ENCODE assay signal across 8 cellular contexts in genomic region chr2:65056215-65056989, GRCh38. TPM values are rescaled to one million over a fixed set of nuclear protein-coding genes. Genes with fewer than 3 reads are reported as not detected.
DNase-seq lines count a peak whose midpoint lies in the region; ATAC-seq lines count a peak whose summit lies in the region.

CEP68 (plus strand) TSS chr2:65056416; CDS start chr2:65069445, 13,029 bp downstream.

- no peaks in the 10 kb centered on the region for H3K27me3 ChIP-seq in mononuclear cell (ENCODE audit: insufficient read depth, low read length)

- DNase-seq in DMS153 (lab: John Stamatoyannopoulos, UW) (peak; percentile 93), OCI-M1 (lab: John Stamatoyannopoulos, UW) (peak; percentile 95), activated T-cell treated with anti-CD3 and anti-CD28 coated beads for 48 hours (ENCODE audit: low read depth) (peak; percentile 93), epithelial cell of prostate (ENCODE audit: low read depth, low spot score) (peak; percentile 89)
- peak; percentile 90 to 93 for DNase-seq in stimulated activated CD8-positive, alpha-beta memory T cell treated with anti-CD3 and anti-CD28 coated beads, Interleukin-2, amount 100 ng/mL, for 48 hours (ENCODE audit: low read depth in 2 of 2)

- H3K4me1 ChIP-seq in mononuclear cell (ENCODE audit: insufficient read depth, low read length) = peaks cover 66% of the 10 kb centered on the region

- H3K36me3 Mint-ChIP-seq in IgD-negative memory B cell = peaks cover 7% of the 10 kb centered on the region

- H3K27me3 Mint-ChIP-seq in IgD-negative memory B cell = no peaks in the 10 kb centered on the region

- H3K27ac ChIP-seq in epithelial cell of prostate = peak within 1 kb of the TSS; percentile 22

- H3K4me3 ChIP-seq in mononuclear cell (ENCODE audit: low read length) = peak within 1 kb of the TSS; percentile 51

- peaks cover 35 to 53% (median 46%) of the 10 kb centered on the region in 3 donors for H3K4me1 Mint-ChIP-seq in IgD-negative memory B cell

- peak; percentile 77 for ATAC-seq in GM21576 (IDR thresholded peaks at IDR 0.05; ENCODE audit: unreplicated experiment)

- H3K4me3 Mint-ChIP-seq in IgD-negative memory B cell = peak within 1 kb of the TSS; percentile 96 to 98 (median 98)

- no peaks in the 10 kb centered on the region for H3K9me3 ChIP-seq in mononuclear cell (ENCODE audit: low read depth, low read length)

- H3K9me3 Mint-ChIP-seq in IgD-negative memory B cell = no peaks in the 10 kb centered on the region

- peak within 1 kb of the TSS; percentile 76 to 99 (median 95) for H3K27ac Mint-ChIP-seq in IgD-negative memory B cell

RNA-seq across cellular contexts. Expression of gene CEP68, which starts in this region (rescaled TPM):
- polyA plus RNA-seq in IgD-negative memory B cell = 12.1 TPM
- total RNA-seq in mononuclear cell = 27.4 TPM

Comparison
In these comparisons a context has a peak if more than half of its experiments do, and no peak if none do; other contexts are left out.
1. Peak in every context shown above with its lines: DNase-seq, ATAC-seq, H3K4me3 ChIP-seq and H3K27ac ChIP-seq.